Comparison of ENCODE assay signal across 17 cellular contexts in the genomic region with DNA sequence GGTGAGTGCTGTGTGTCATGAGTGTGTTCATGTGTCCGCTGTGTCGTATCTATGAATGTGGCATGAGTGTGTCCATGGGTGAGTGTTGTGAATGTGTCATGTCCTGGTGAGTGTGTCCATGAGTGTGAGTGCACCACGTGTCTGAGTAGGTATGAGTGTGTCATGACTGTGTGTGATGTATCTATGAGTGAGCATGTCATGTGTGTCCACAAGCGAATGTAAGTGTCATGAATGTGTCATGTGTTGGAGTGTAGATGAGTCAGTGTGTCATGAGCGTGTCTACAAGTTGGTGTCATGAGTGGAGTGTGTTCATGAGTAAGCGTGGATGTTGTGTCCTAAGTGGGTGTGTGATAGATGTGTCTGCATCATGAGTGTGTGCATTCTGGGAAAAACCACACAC.
DNase-seq lines count a peak whose midpoint lies in the region; ATAC-seq and TF ChIP-seq lines count a peak whose summit lies in the region.
"Had no signal": no experiment of that assay in that cellular context is flagged by ENCODE, and none has a peak within 500 bp of the region (broad histone marks: within the 10 kb centered on the region; RNA-seq: fewer than 3 reads in every experiment).

No MANE protein-coding gene starts in this region.

- H3K27ac ChIP-seq in trophoblast cell (ENCODE audit: low read depth, low read length) = no peak overlapping the region
- H3K27ac ChIP-seq: BLaER1, HL-60 had no signal

- H3K79me2 ChIP-seq in trophoblast cell (ENCODE audit: control insufficient read depth, insufficient read depth, low read length, poor library complexity) = no peaks in the 10 kb centered on the region

- H3K4me3 Mint-ChIP-seq in activated T-helper 17 cell treated with anti-CD3 and anti-CD28 coated beads, Interleukin-2, amount 50 U/mL, for 72 hours = no peak overlapping the region
- peak overlapping the region; percentile 28 for H3K4me3 Mint-ChIP-seq in endothelial cell (ENCODE audit: unreplicated experiment)
- H3K4me3 Mint-ChIP-seq: CD14-positive monocyte; CD4-positive, alpha-beta memory T cell; GM23338 had no signal

- no peak overlapping the region for H2AFZ ChIP-seq in trophoblast cell (ENCODE audit: insufficient read depth, low read length, poor library complexity)
- H2AFZ ChIP-seq: GM23338 had no signal

- peaks cover 80% of the 10 kb centered on the region for H3K9me3 ChIP-seq in trophoblast cell (ENCODE audit: insufficient read depth, low read depth, low read length)
- H3K9me3 ChIP-seq: BLaER1 had no signal

- no peak overlapping the region for H2BK5ac ChIP-seq in trophoblast cell (ENCODE audit: low read depth, low read length, poor library complexity)

- H2BK120ac ChIP-seq in trophoblast cell (ENCODE audit: insufficient read depth, low read length, poor library complexity) = no peak overlapping the region

- H3K36me3 ChIP-seq in trophoblast cell (ENCODE audit: control insufficient read depth in 1 of 2, insufficient read depth in 2 of 2, low read length in 2 of 2) = peaks cover 0 to 2% of the 10 kb centered on the region in 2 experiments
- H3K36me3 ChIP-seq: BLaER1 had no signal

- H3K18ac ChIP-seq in trophoblast cell (ENCODE audit: low read length) = no peak overlapping the region

- H3K27me3 ChIP-seq in trophoblast cell (ENCODE audit: insufficient read depth, low read length) = no peaks in the 10 kb centered on the region
- H3K27me3 ChIP-seq: BLaER1 had no signal

- H3K4me1 Mint-ChIP-seq in activated T-helper 17 cell treated with anti-CD3 and anti-CD28 coated beads, Interleukin-2, amount 50 U/mL, for 72 hours = no peaks in the 10 kb centered on the region
- no peaks in the 10 kb centered on the region for H3K4me1 Mint-ChIP-seq in endothelial cell (ENCODE audit: unreplicated experiment)
- H3K4me1 Mint-ChIP-seq: CD14-positive monocyte; CD4-positive, alpha-beta memory T cell; GM23338 had no signal

- peak overlapping the region; percentile 26 for H3K4me3 ChIP-seq in trophoblast cell (ENCODE audit: low read depth, low read length)
- H3K4me3 ChIP-seq: BLaER1, GM23338 had no signal

- H2BK12ac ChIP-seq in trophoblast cell (ENCODE audit: low read length) = no peak overlapping the region

- H3K4me2 ChIP-seq in trophoblast cell (ENCODE audit: low read length) = no peak overlapping the region
- H3K4me2 ChIP-seq: BLaER1, GM23338 had no signal

- no peak overlapping the region for H4K12ac ChIP-seq in trophoblast cell (ENCODE audit: low read depth, low read length)

- no CpG with 5 or more reads among the region's 6 CpGs for WGBS in trophoblast cell (ENCODE audit: extremely low coverage, insufficient coverage, insufficient read length)

- no peak overlapping the region for H4K91ac ChIP-seq in trophoblast cell (ENCODE audit: low read depth, low read length)

- H3K79me1 ChIP-seq in trophoblast cell (ENCODE audit: low read length) = no peaks in the 10 kb centered on the region

- DNase-seq in HT1080 (ENCODE audit: low read depth) (peak; percentile 34), endothelial cell (ENCODE audit: low spot score) (no peak), trophoblast cell (no peak), islet precursor cell (no peak)
- DNase-seq: 8988T; CD4-positive, alpha-beta memory T cell; DMS153; DMS79; GF-D8; HCEC 1CT had no signal

- no peak overlapping the region for H3K9ac ChIP-seq in trophoblast cell (ENCODE audit: low read length)
- H3K9ac ChIP-seq: BLaER1 had no signal

- TF ChIP-seq CTCF in endothelial cell (IDR thresholded peaks at IDR 0.05; ENCODE audit: unreplicated experiment) = no peak

- no peak overlapping the region for H4K8ac ChIP-seq in trophoblast cell (ENCODE audit: low read depth, low read length)

- peak overlapping the region; percentile 83 for H3K23ac ChIP-seq in trophoblast cell (ENCODE audit: low read length)

- no peak overlapping the region for H3K14ac ChIP-seq in trophoblast cell (ENCODE audit: low read length)

- no peaks in the 10 kb centered on the region for H3K4me1 ChIP-seq in trophoblast cell (ENCODE audit: control insufficient read depth in 1 of 2, insufficient read depth in 2 of 2, low read length in 2 of 2)
- H3K4me1 ChIP-seq: BLaER1 had no signal

- no peak overlapping the region for H3K4ac ChIP-seq in trophoblast cell (ENCODE audit: low read depth, low read length)

- no peak overlapping the region for H3K27ac Mint-ChIP-seq in activated T-helper 17 cell treated with anti-CD3 and anti-CD28 coated beads, Interleukin-2, amount 50 U/mL, for 72 hours
- H3K27ac Mint-ChIP-seq in endothelial cell (ENCODE audit: unreplicated experiment) = no peak overlapping the region
- H3K27ac Mint-ChIP-seq: CD14-positive monocyte; CD4-positive, alpha-beta memory T cell; GM23338 had no signal

- H3K36me3 Mint-ChIP-seq in activated T-helper 17 cell treated with anti-CD3 and anti-CD28 coated beads, Interleukin-2, amount 50 U/mL, for 72 hours (ENCODE audit: low read depth) = no peaks in the 10 kb centered on the region
- peaks cover 14% of the 10 kb centered on the region for H3K36me3 Mint-ChIP-seq in endothelial cell (ENCODE audit: low read depth, unreplicated experiment)
- H3K36me3 Mint-ChIP-seq: CD14-positive monocyte; CD4-positive, alpha-beta memory T cell had no signal

- no peaks in the 10 kb centered on the region for H3K27me3 Mint-ChIP-seq in activated T-helper 17 cell treated with anti-CD3 and anti-CD28 coated beads, Interleukin-2, amount 50 U/mL, for 72 hours
- H3K27me3 Mint-ChIP-seq in endothelial cell (ENCODE audit: unreplicated experiment) = peaks cover 29% of the 10 kb centered on the region
- H3K27me3 Mint-ChIP-seq: CD4-positive, alpha-beta memory T cell had no signal

- no peak overlapping the region for H2AK5ac ChIP-seq in trophoblast cell (ENCODE audit: low read length)

- peak; percentile 26 for ATAC-seq in activated T-helper 17 cell treated with anti-CD3 and anti-CD28 coated beads, Interleukin-2, amount 50 U/mL, for 72 hours (replicated peaks)
- ATAC-seq in GM21825 (IDR thresholded peaks at IDR 0.05; ENCODE audit: unreplicated experiment) (no peak), GM19467 (IDR thresholded peaks at IDR 0.05; ENCODE audit: unreplicated experiment) (no peak)
- ATAC-seq: GM23338 had no signal

- H3K9me3 Mint-ChIP-seq in activated T-helper 17 cell treated with anti-CD3 and anti-CD28 coated beads, Interleukin-2, amount 50 U/mL, for 72 hours = no peaks in the 10 kb centered on the region
- H3K9me3 Mint-ChIP-seq in endothelial cell (ENCODE audit: unreplicated experiment) = peaks cover 50% of the 10 kb centered on the region
- H3K9me3 Mint-ChIP-seq: GM23338 had no signal
